8 cellular contexts compared by ENCODE assay signal in genomic region chr1:78044796-78045599, GRCh38. TPM values are rescaled to one million over a fixed set of nuclear protein-coding genes. Genes with fewer than 3 reads are reported as not detected.
DNase-seq lines count a peak whose midpoint lies in the region; ATAC-seq, FAIRE-seq and TF ChIP-seq lines count a peak whose summit lies in the region.
"Had no signal": no experiment of that assay in that cellular context is flagged by ENCODE, and none has a peak within 500 bp of the region (broad histone marks: within the 10 kb centered on the region; RNA-seq: fewer than 3 reads in every experiment).

No MANE protein-coding gene starts in this region.

- no peak overlapping the region for H3K27ac ChIP-seq in K562 (ENCODE audit: extremely low read depth, low read depth, low read length)
- peak overlapping the region; percentile 89 to 95 for H3K27ac ChIP-seq in liver (ENCODE audit: low read depth in 1 of 2, low read length in 2 of 2)

- H3K9me1 ChIP-seq in K562 (ENCODE audit: control insufficient read depth, insufficient read depth, low read length): no peaks in the 10 kb centered on the region

- H3K4me3 ChIP-seq in K562 (no peak overlapping the region), liver (ENCODE audit: low read depth in 1 of 3, low read length in 3 of 3) (peak overlapping the region; percentile 56 to 92 (median 88))

- TF ChIP-seq CTCF in K562 (IDR thresholded peaks at IDR 0.05 in 2 of 3, conservative IDR thresholded peaks at IDR 0.05 in 1 of 3; ENCODE audit: insufficient read depth in 2 of 3, low read depth in 1 of 3, low read length in 3 of 3) (no peak), liver (IDR thresholded peaks at IDR 0.05; ENCODE audit: low read depth, low read length, missing input control) (no peak)

- TF ChIP-seq EP300 in K562 (IDR thresholded peaks at IDR 0.05; ENCODE audit: low read length): no peak

- peaks cover 55% of the 10 kb centered on the region for H3K4me1 Mint-ChIP-seq in stimulated activated naive CD8-positive, alpha-beta T cell treated with anti-CD3 and anti-CD28 coated beads, Interleukin-15, amount 100 ng/mL, for 72 hours

- no peak for ATAC-seq in K562
- peak; percentile 2 for ATAC-seq in stimulated activated naive CD8-positive, alpha-beta T cell treated with anti-CD3 and anti-CD28 coated beads, Interleukin-15, amount 100 ng/mL, for 72 hours
- ATAC-seq in GM19467 (IDR thresholded peaks at IDR 0.05; ENCODE audit: unreplicated experiment): no peak

- H3K36me3 ChIP-seq in K562 (ENCODE audit: control insufficient read depth, insufficient read depth, low read length): no peaks in the 10 kb centered on the region
- H3K36me3 ChIP-seq in liver (ENCODE audit: control insufficient read depth in 4 of 4, insufficient read depth in 3 of 4, low read depth in 1 of 4, low read length in 3 of 4): no peaks in the 10 kb centered on the region

- H3K9me3 ChIP-seq in K562 (replicated peaks; ENCODE audit: control insufficient read depth, insufficient read depth, low read depth, low read length): 0 out of 2 replicates have a peak, but pooled peaks cover 1% of the 10 kb centered on the region
- no peaks in the 10 kb centered on the region for H3K9me3 ChIP-seq in liver (ENCODE audit: control insufficient read depth in 4 of 4, low read length in 3 of 4)

- H3K9ac ChIP-seq in K562 (ENCODE audit: insufficient read depth in 1 of 2, low read depth in 2 of 2, low read length in 2 of 2): no peak overlapping the region
- peak overlapping the region; percentile 6 to 72 for H3K9ac ChIP-seq in liver (ENCODE audit: low read depth in 1 of 2, low read length in 2 of 2)

- no peak overlapping the region for H3K4me2 ChIP-seq in K562 (ENCODE audit: insufficient read depth, low read length)

- no peaks in the 10 kb centered on the region for H3K27me3 ChIP-seq in K562 (ENCODE audit: control insufficient read depth in 2 of 2, insufficient read depth in 2 of 2, low read length in 2 of 2)
- no peaks in the 10 kb centered on the region for H3K27me3 ChIP-seq in liver (ENCODE audit: control insufficient read depth in 4 of 4, insufficient read depth in 4 of 4, low read length in 3 of 4)

- FAIRE-seq in K562 (lab: Jason Lieb, UNC): no peak
- FAIRE-seq: GM18507 had no signal

- H4K20me1 ChIP-seq in K562 (replicated peaks; ENCODE audit: control insufficient read depth, insufficient read depth, low read length): no peaks in the 10 kb centered on the region

- 49% methylated on average over 14 of the region's 14 CpGs for WGBS in K562 (ENCODE audit: insufficient coverage, low coverage, missing lambda C conversion rate)
- 23% methylated on average over 14 of the region's 14 CpGs for WGBS in liver

- intact Hi-C loops in K562 (cut with micrococcal nuclease): no loop called here

- peaks cover 63% of the 10 kb centered on the region for H3K27me3 Mint-ChIP-seq in stimulated activated naive CD8-positive, alpha-beta T cell treated with anti-CD3 and anti-CD28 coated beads, Interleukin-15, amount 100 ng/mL, for 72 hours

- POLR2A ChIA-PET in K562 (lab: Yijun Ruan, JAX): interaction anchor here (3.1 kb wide), 1 partner anchor 12 kb away, joined by 10 read pairs; no protein-coding TSS in a partner anchor

- H3K4me1 ChIP-seq in K562 (replicated peaks in 1 of 2; ENCODE audit: control insufficient read depth in 2 of 2, insufficient read depth in 2 of 2, low read length in 2 of 2) (peaks cover 0 to 5% of the 10 kb centered on the region in 2 experiments; a peak in 1 of 5 replicates), liver (ENCODE audit: control insufficient read depth in 4 of 4, insufficient read depth in 4 of 4, low read length in 3 of 4) (peaks cover 2 to 33% (median 19%) of the 10 kb centered on the region in 4 donors)

- CTCF ChIA-PET in K562 (lab: Yijun Ruan, JAX; ENCODE audit: low intra/inter-chr PET ratio): no interaction called here

- no peaks in the 10 kb centered on the region for H3K9me3 Mint-ChIP-seq in stimulated activated naive CD8-positive, alpha-beta T cell treated with anti-CD3 and anti-CD28 coated beads, Interleukin-15, amount 100 ng/mL, for 72 hours

- TF ChIP-seq RAD21 in K562 (CRISPR knock-in tag; conservative IDR thresholded peaks at IDR 0.05 in 1 of 2, IDR thresholded peaks at IDR 0.05 in 1 of 2): no peak
- TF ChIP-seq RAD21 in liver (IDR thresholded peaks at IDR 0.05): no peak

- in situ Hi-C loops in K562 (cut with MboI): no loop called here

- DNase-seq in HT-29 (ENCODE audit: low spot score) (peak; percentile 71), K562 (ENCODE audit: extremely low read depth in 1 of 4, low spot score in 3 of 4) (no peak), NCI-H1417 treated with DMSO at 0.1 percent for 48 hours (lab: John Stamatoyannopoulos, UW) (no peak), NCI-H1436 (lab: John Stamatoyannopoulos, UW) (no peak)
- no peak for DNase-seq in stimulated activated naive CD8-positive, alpha-beta T cell treated with anti-CD3 and anti-CD28 coated beads, Interleukin-15, amount 100 ng/mL, for 72 hours

- BruUV-seq in K562 (replicated peaks; lab: Mats Ljungman, UMichigan): no TSS peak

- H3K27ac Mint-ChIP-seq in stimulated activated naive CD8-positive, alpha-beta T cell treated with anti-CD3 and anti-CD28 coated beads, Interleukin-15, amount 100 ng/mL, for 72 hours: peak overlapping the region in 1 of 2 donors; percentile 44

- no peak overlapping the region for H2AFZ ChIP-seq in K562 (ENCODE audit: low read depth, low read length)

- peak overlapping the region; percentile 73 to 80 for H3K4me3 Mint-ChIP-seq in stimulated activated naive CD8-positive, alpha-beta T cell treated with anti-CD3 and anti-CD28 coated beads, Interleukin-15, amount 100 ng/mL, for 72 hours

- no peaks in the 10 kb centered on the region for H3K79me2 ChIP-seq in K562 (ENCODE audit: control insufficient read depth, insufficient read depth, low read length)

- TF ChIP-seq POLR2A in K562 (conservative IDR thresholded peaks at IDR 0.05): no peak

TF ChIP-seq in K562, 482 proteins besides CTCF, POLR2A, EP300 and RAD21:
- TF ChIP-seq MAFG (tag; conservative IDR thresholded peaks at IDR 0.05): 0 out of 2 replicates have a peak, but pooled peaks have one; percentile 15
- TF ChIP-seq C11orf30 (IDR thresholded peaks at IDR 0.05; ENCODE audit: low read depth): peak; percentile 51; the same call in 1 of the 2 replicates
- TF ChIP-seq TAF15 (IDR thresholded peaks at IDR 0.05; ENCODE audit: low read depth, low read length): no peak
- TF ChIP-seq ZNF316 (IDR thresholded peaks at IDR 0.05): peak; percentile 56

TF ChIP-seq in liver, 16 proteins besides CTCF, POLR2A, EP300 and RAD21 (continues in another document):
- peak; percentile 63 for TF ChIP-seq HNF4G (IDR thresholded peaks at IDR 0.05)
- TF ChIP-seq HNF4A (conservative IDR thresholded peaks at IDR 0.05): peak; percentile 67 to 83
- peak; percentile 78 for TF ChIP-seq SP1 (IDR thresholded peaks at IDR 0.05)

RNA-seq across cellular contexts. Expression of gene GIPC2, which starts 0.8 kb away (rescaled TPM):
- total RNA-seq in HT-29 (2014; rRNA removed; shearing (Covaris generic)): 13.4 and 15.4 TPM in 2 replicates
- not detected in 2 replicates for total RNA-seq in K562 (2011; cell fraction: chromatin; rRNA removed; ENCODE audit: low replicate concordance)
- not detected in 2 replicates for total RNA-seq in K562 (2011; cell fraction: nucleolus; rRNA removed)
- total RNA-seq in K562 (2011; cell fraction: nucleoplasm; rRNA removed): not detected in 2 replicates
- total RNA-seq in K562 (2014; rRNA removed) (0.05 TPM in 1 of 2 replicates, not detected in the other), K562 (2014; rRNA removed; fragmentation: Illumina TruSeq; extraction: Trizol) (0.04 and 0.06 TPM in 2 replicates), K562 (2015; rRNA removed; fragmentation: Illumina TruSeq; extraction: Trizol) (0.04 and 0.08 TPM in 2 replicates), K562 (2021) (0.04 TPM in 2 replicates), liver (10 to 100 TPM in 1 of 2 donors, 1 to 10 TPM in 1; 5.0 to 10.9 TPM)
- polyA plus RNA-seq in K562 (2011; rRNA removed) (0.04 TPM in 1 of 2 replicates, not detected in the other), K562 (2014; fragmentation: Illumina TruSeq; extraction: Trizol) (not detected in 2 replicates), K562 (2014; fragmentation: Nextera tagmentation; extraction: Ambion mirVana) (under 1 TPM in 1 of 2 experiments, not detected in 1; 0.01 TPM), K562 (2014; rRNA removed) (not detected in 2 replicates), liver (1 to 10 TPM; 3.7 to 7.9 TPM)
- polyA plus RNA-seq in K562 (2011; cell fraction: cytosol; rRNA removed): not detected in 2 replicates
- polyA plus RNA-seq in K562 (2011; cell fraction: nucleus; rRNA removed): not detected in 2 replicates
- 0.04 TPM in 1 of 2 replicates, not detected in the other for polyA plus RNA-seq in K562 (2012)
- polyA minus RNA-seq in K562 (2011; rRNA and poly(A)+ RNA removed): not detected in 2 replicates
- not detected in 2 replicates for polyA minus RNA-seq in K562 (2011; cell fraction: cytosol; rRNA and poly(A)+ RNA removed)
- not detected in 2 replicates for polyA minus RNA-seq in K562 (2011; cell fraction: nucleus; rRNA and poly(A)+ RNA removed)

RNA-seq across cellular contexts. Expression of gene DNAJB4, which starts 40.3 kb away (rescaled TPM):
- 4.2 and 7.9 TPM in 2 replicates for total RNA-seq in HT-29 (2014; rRNA removed; shearing (Covaris generic))
- 20.6 and 59.9 TPM in 2 replicates for total RNA-seq in K562 (2011; cell fraction: chromatin; rRNA removed; ENCODE audit: low replicate concordance)
- total RNA-seq in K562 (2011; cell fraction: nucleolus; rRNA removed): 16.6 and 21.7 TPM in 2 replicates
- 45.6 and 71.6 TPM in 2 replicates for total RNA-seq in K562 (2011; cell fraction: nucleoplasm; rRNA removed)
- total RNA-seq in K562 (2014; rRNA removed) (8.5 and 13.2 TPM in 2 replicates), K562 (2014; rRNA removed; fragmentation: Illumina TruSeq; extraction: Trizol) (22.5 and 33.2 TPM in 2 replicates), K562 (2015; rRNA removed; fragmentation: Illumina TruSeq; extraction: Trizol) (18.2 and 19.8 TPM in 2 replicates), K562 (2021) (17.8 and 20.5 TPM in 2 replicates), liver (10 to 100 TPM; 13.5 to 21.6 TPM)
- polyA plus RNA-seq in K562 (2011; rRNA removed) (15.2 and 23.5 TPM in 2 replicates), K562 (2014; fragmentation: Illumina TruSeq; extraction: Trizol) (16.5 and 17.5 TPM in 2 replicates), K562 (2014; fragmentation: Nextera tagmentation; extraction: Ambion mirVana) (10 to 100 TPM; 18.3 to 27.7 TPM), K562 (2014; rRNA removed) (15.3 and 20.7 TPM in 2 replicates), liver (1 to 10 TPM; 5.7 to 6.5 TPM)
- 1.8 and 5.4 TPM in 2 replicates for polyA plus RNA-seq in K562 (2011; cell fraction: cytosol; rRNA removed)
- 6.4 and 7.9 TPM in 2 replicates for polyA plus RNA-seq in K562 (2011; cell fraction: nucleus; rRNA removed)
- 11.4 and 15.5 TPM in 2 replicates for polyA plus RNA-seq in K562 (2012)
- 32.3 and 45.6 TPM in 2 replicates for polyA minus RNA-seq in K562 (2011; rRNA and poly(A)+ RNA removed)
- 9.8 and 10.6 TPM in 2 replicates for polyA minus RNA-seq in K562 (2011; cell fraction: cytosol; rRNA and poly(A)+ RNA removed)
- 19.0 and 37.7 TPM in 2 replicates for polyA minus RNA-seq in K562 (2011; cell fraction: nucleus; rRNA and poly(A)+ RNA removed)

Comparison
In these comparisons a context has a peak if more than half of its experiments do, and no peak if none do; other contexts are left out.
1. H3K9ac ChIP-seq: peak in liver (2 of 2); none in K562 (0 of 2).
2. RNA of gene GIPC2, which starts 0.8 kb away (total RNA-seq): 13.4 to 15.4 TPM in HT-29 and 5.0 to 10.9 TPM in liver; 0.04 to 0.08 TPM in K562; every median in the first group is over 4 times any median in the second.